In genomic region chr2:72001937-72002690, GRCh38 we compare ENCODE assay signal across 19 cellular contexts.
A peak's percentile ranks its signal among the peaks of the same experiment; 100 is the strongest.
DNase-seq lines count a peak whose midpoint lies in the region; ATAC-seq, FAIRE-seq and TF ChIP-seq lines count a peak whose summit lies in the region.
"Had no signal": no experiment of that assay in that cellular context is flagged by ENCODE, and none has a peak within 500 bp of the region (broad histone marks: within the 10 kb centered on the region; RNA-seq: fewer than 3 reads in every experiment).

No MANE protein-coding gene starts in this region.

- H3K36me3 ChIP-seq in cardiac muscle cell (no peaks in the 10 kb centered on the region), heart right ventricle (no peaks in the 10 kb centered on the region)

- H3K9me3 ChIP-seq in cardiac muscle cell (ENCODE audit: low read depth) (no peaks in the 10 kb centered on the region), heart right ventricle (no peaks in the 10 kb centered on the region)

- no peak for FAIRE-seq in GM12892 (lab: Jason Lieb, UNC)
- FAIRE-seq: GM12878, GM18507 had no signal

- H3K27ac ChIP-seq in cardiac muscle cell (peak overlapping the region; percentile 10), heart right ventricle (no peak overlapping the region), VCaP (peak overlapping the region; percentile 64)

- H3K4me3 ChIP-seq in cardiac muscle cell (no peak overlapping the region), heart right ventricle (no peak overlapping the region)
- H3K4me3 ChIP-seq: GM12878, GM23338 had no signal

- no peak for ATAC-seq in heart right ventricle
- ATAC-seq: GM12878, GM23338 had no signal

- WGBS in heart right ventricle, 2 donors: 58 to 62% methylated on average over 9 of the region's 9 CpGs

- DNase-seq in cardiac muscle cell (ENCODE audit: low read depth in 1 of 2, low spot score in 1 of 2): peak in 1 of 2 donors; percentile 44
- DNase-seq in heart right ventricle: no peak
- DNase-seq in iPS-NIHi7 (ENCODE audit: extremely low spot score): peak; percentile 44
- peak; percentile 16 for DNase-seq in posterior vena cava (ENCODE audit: low spot score)
- DNase-seq in NCI-H774 (lab: John Stamatoyannopoulos, UW): no peak
- no peak for DNase-seq in DMS 273 treated with DMSO at 0.1 percent for 48 hours (lab: John Stamatoyannopoulos, UW)
- no peak for DNase-seq in GM12892 (ENCODE audit: insufficient read length)
- DNase-seq: 8988T, COR-L47, DMS153, NCI-H1105, NCI-H1694, NCI-H2081 treated with DMSO at 0.1 percent for 48 hours, RPMI8226, SHP77 treated with DMSO at 0.1 percent for 48 hours had no signal

- TF ChIP-seq POLR2A in GM12892 (IDR thresholded peaks at IDR 0.05; ENCODE audit: low read depth, low read length): no peak

- H3K27me3 ChIP-seq in cardiac muscle cell: no peaks in the 10 kb centered on the region
- peaks cover 0 to 22% (median 14%) of the 10 kb centered on the region in 7 donors for H3K27me3 ChIP-seq in heart right ventricle

- intact Hi-C loops in heart right ventricle (cut with DNase I): no loop called here
- intact Hi-C loops in posterior vena cava (cut with DNase I): no loop called here

- no peak for TF ChIP-seq CTCF in cardiac muscle cell (IDR thresholded peaks at IDR 0.05; ENCODE audit: low read depth, low read length)
- no peak for TF ChIP-seq CTCF in heart right ventricle (IDR thresholded peaks at IDR 0.05)
- TF ChIP-seq CTCF in VCaP (conservative IDR thresholded peaks at IDR 0.05): no peak

- peaks cover 23% of the 10 kb centered on the region for H3K4me1 ChIP-seq in cardiac muscle cell (ENCODE audit: low read depth)
- H3K4me1 ChIP-seq in heart right ventricle: no peaks in the 10 kb centered on the region

Comparison
In these comparisons a context has a peak if more than half of its experiments do, and no peak if none do; other contexts are left out.
1. H3K27ac ChIP-seq: peak in cardiac muscle cell (single experiment) and VCaP (single experiment); none in heart right ventricle (0 of 10).
2. DNase-seq: peak in iPS-NIHi7 (single experiment) and posterior vena cava (single experiment); none in heart right ventricle (0 of 2), NCI-H774 (single experiment), DMS 273 treated with DMSO at 0.1 percent for 48 hours (single experiment) and GM12892 (single experiment).